10 cellular contexts compared by ENCODE assay signal in genomic region chr16:88005148-88005547, GRCh38. TPM values are rescaled to one million over a fixed set of nuclear protein-coding genes. Genes with fewer than 3 reads are reported as not detected.
DNase-seq lines count a peak whose midpoint lies in the region; ATAC-seq and TF ChIP-seq lines count a peak whose summit lies in the region.
"Had no signal": no experiment of that assay in that cellular context is flagged by ENCODE, and none has a peak within 500 bp of the region (broad histone marks: within the 10 kb centered on the region; RNA-seq: fewer than 3 reads in every experiment).

No MANE protein-coding gene starts in this region.

- H4K20me1 ChIP-seq in neural progenitor cell (ENCODE audit: low read depth) = no peaks in the 10 kb centered on the region

- no peak overlapping the region for H3K4me3 Mint-ChIP-seq in neural progenitor cell
- H3K4me3 Mint-ChIP-seq: activated naive CD4-positive, alpha-beta T cell treated with anti-CD3 and anti-CD28 coated beads, Interleukin-2, amount 50 U/mL, for 24 hours had no signal

- peak; percentile 19 for TF ChIP-seq CTCF in GM06990 (IDR thresholded peaks at IDR 0.05; ENCODE audit: insufficient read depth, low read length, poor library complexity, severe bottlenecking)
- peak; percentile 25 for TF ChIP-seq CTCF in cardiac fibroblast (IDR thresholded peaks at IDR 0.05; ENCODE audit: low read depth, low read length)
- peak; percentile 52 for TF ChIP-seq CTCF in neural progenitor cell (IDR thresholded peaks at IDR 0.05)
- TF ChIP-seq CTCF in uterus (IDR thresholded peaks at IDR 0.05) = no peak

- no peak overlapping the region for H3K4me2 ChIP-seq in neural progenitor cell

- H3K4me1 ChIP-seq in neural progenitor cell (peaks cover 13% of the 10 kb centered on the region), uterus (no peaks in the 10 kb centered on the region)
- H3K4me1 ChIP-seq: right lobe of liver had no signal

- H3K4me3 ChIP-seq in GM06990 (replicated peaks; ENCODE audit: low read depth, low read length) = no peak overlapping the region
- no peak overlapping the region for H3K4me3 ChIP-seq in cardiac fibroblast (replicated peaks in 1 of 2; ENCODE audit: low read depth in 2 of 2, low read length in 2 of 2)
- H3K4me3 ChIP-seq in neural progenitor cell = no peak overlapping the region
- H3K4me3 ChIP-seq in uterus = no peak overlapping the region
- H3K4me3 ChIP-seq: right lobe of liver had no signal

- H3K27ac Mint-ChIP-seq in neural progenitor cell = no peak overlapping the region
- H3K27ac Mint-ChIP-seq: activated naive CD4-positive, alpha-beta T cell treated with anti-CD3 and anti-CD28 coated beads, Interleukin-2, amount 50 U/mL, for 24 hours had no signal

- intact Hi-C loops in uterus (cut with DNase I; ENCODE audit: low total_unique reads) = no loop called here

- no peak overlapping the region for H3K9ac ChIP-seq in neural progenitor cell

- no peaks in the 10 kb centered on the region for H3K9me3 Mint-ChIP-seq in neural progenitor cell
- H3K9me3 Mint-ChIP-seq: activated naive CD4-positive, alpha-beta T cell treated with anti-CD3 and anti-CD28 coated beads, Interleukin-2, amount 50 U/mL, for 24 hours had no signal

- peaks cover 11% of the 10 kb centered on the region for H3K79me2 ChIP-seq in neural progenitor cell (ENCODE audit: low read depth)

- DNase-seq in GM06990 (ENCODE audit: extremely low read depth, insufficient read length) = no peak
- peak; percentile 68 to 72 for DNase-seq in Kasumi-1 (lab: John Stamatoyannopoulos, UW)
- peak in 1 of 2 donors; percentile 8 for DNase-seq in cardiac fibroblast (ENCODE audit: low read depth in 2 of 2)
- DNase-seq in neural progenitor cell (ENCODE audit: low spot score) = peak; percentile 49
- DNase-seq in AG08396 (ENCODE audit: low spot score) = no peak
- no peak for DNase-seq in uterus

- ATAC-seq in GM19328 (IDR thresholded peaks at IDR 0.05; ENCODE audit: unreplicated experiment) (no peak), GM18867 (IDR thresholded peaks at IDR 0.05; ENCODE audit: unreplicated experiment) (no peak)

- no peaks in the 10 kb centered on the region for H3K27me3 Mint-ChIP-seq in neural progenitor cell (ENCODE audit: insufficient read depth, low read depth)
- H3K27me3 Mint-ChIP-seq: activated naive CD4-positive, alpha-beta T cell treated with anti-CD3 and anti-CD28 coated beads, Interleukin-2, amount 50 U/mL, for 24 hours had no signal

- H2AFZ ChIP-seq in neural progenitor cell (replicated peaks) = no peak overlapping the region

- peaks cover 10% of the 10 kb centered on the region for H3K4me1 Mint-ChIP-seq in neural progenitor cell

- no peaks in the 10 kb centered on the region for H3K27me3 ChIP-seq in GM06990 (replicated peaks; ENCODE audit: control insufficient read depth, insufficient read depth, low read length)
- H3K27me3 ChIP-seq in neural progenitor cell = no peaks in the 10 kb centered on the region
- H3K27me3 ChIP-seq in uterus = no peaks in the 10 kb centered on the region
- H3K27me3 ChIP-seq: right lobe of liver had no signal

- no peaks in the 10 kb centered on the region for H3K9me3 ChIP-seq in neural progenitor cell (ENCODE audit: low read depth)
- H3K9me3 ChIP-seq in uterus = no peaks in the 10 kb centered on the region
- H3K9me3 ChIP-seq: right lobe of liver had no signal

- H3K36me3 ChIP-seq in GM06990 (ENCODE audit: control insufficient read depth, insufficient read depth, low read length) (peaks cover 8% of the 10 kb centered on the region), neural progenitor cell (no peaks in the 10 kb centered on the region), uterus (no peaks in the 10 kb centered on the region)

- H3K27ac ChIP-seq in neural progenitor cell (no peak overlapping the region), uterus (no peak overlapping the region)
- H3K27ac ChIP-seq: right lobe of liver had no signal

- peaks cover 14% of the 10 kb centered on the region for H3F3A ChIP-seq in neural progenitor cell (ENCODE audit: low read depth)

- H3K36me3 Mint-ChIP-seq in neural progenitor cell = peaks cover 27% of the 10 kb centered on the region

- TF ChIP-seq POLR2A in uterus (IDR thresholded peaks at IDR 0.05) = no peak

RNA-seq across cellular contexts. Expression of gene BANP, which starts 53.9 kb away (rescaled TPM):
- total RNA-seq in neural progenitor cell (ENCODE audit: low replicate concordance) = 29.0 and 30.4 TPM in 2 replicates
- total RNA-seq in uterus = 10 to 100 TPM in 3 of 4 donors, 1 to 10 TPM in 1; 7.4 to 45.5 (median 20.3) TPM

Comparison
In these comparisons a context has a peak if more than half of its experiments do, and no peak if none do; other contexts are left out.
1. DNase-seq: peak in Kasumi-1 (2 of 2) and neural progenitor cell (single experiment); none in GM06990 (single experiment), AG08396 (single experiment) and uterus (0 of 2).
2. CTCF ChIP-seq: peak in GM06990 (single experiment), cardiac fibroblast (single experiment) and neural progenitor cell (single experiment); none in uterus (0 of 4).